ENCODE assay signal across 21 cellular contexts in the genomic region with DNA sequence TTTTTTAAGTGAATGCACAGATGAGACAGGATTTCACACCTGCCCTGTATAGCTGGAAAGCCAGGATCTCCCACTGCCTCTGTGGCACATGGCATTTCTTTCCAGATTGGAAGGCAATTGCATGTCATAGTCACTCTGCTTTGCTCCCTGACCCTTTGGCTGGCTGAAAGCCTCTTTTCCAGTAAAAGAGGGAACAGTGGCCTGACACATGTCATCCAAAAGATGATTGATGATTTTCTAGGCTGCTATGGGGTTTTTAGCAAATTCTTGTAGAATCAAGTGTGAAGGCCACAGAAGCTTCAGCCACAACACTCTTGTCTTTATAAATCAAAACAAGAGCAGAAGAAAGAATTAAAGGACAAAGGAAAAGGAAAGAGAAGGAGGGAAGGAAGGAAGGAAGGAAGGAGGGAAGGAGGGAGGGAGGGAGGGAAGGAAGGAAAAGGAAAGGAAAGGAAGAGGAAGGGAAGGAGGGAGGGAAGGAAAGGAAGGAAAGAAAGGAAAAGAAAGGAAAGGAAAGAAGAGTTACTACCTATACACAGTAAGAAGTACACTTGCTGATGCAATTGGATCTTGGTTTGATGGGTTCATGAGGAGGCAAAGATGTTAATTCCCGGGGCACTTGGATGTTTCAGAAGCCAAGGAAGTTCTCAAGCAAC.
"Had no signal": no experiment of that assay in that cellular context is flagged by ENCODE, and none has a peak within 500 bp of the region (broad histone marks: within the 10 kb centered on the region; RNA-seq: fewer than 3 reads in every experiment).

No MANE protein-coding gene starts in this region.

- H3K27ac Mint-ChIP-seq: IgD-negative memory B cell; T-cell; T-helper 1 cell treated with Interleukin-12 subunit alpha and Interleukin-12 subunit beta and Interleukin-4 antibody, amounts not matched to agents 30 μg/mL and 1 μg/mL, for 36 hours had no signal

- H3K9me3 ChIP-seq: SK-N-SH had no signal

- H3K9me3 Mint-ChIP-seq: IgD-negative memory B cell; T-cell; T-helper 1 cell treated with Interleukin-12 subunit alpha and Interleukin-12 subunit beta and Interleukin-4 antibody, amounts not matched to agents 30 μg/mL and 1 μg/mL, for 36 hours had no signal

- H3K4me1 Mint-ChIP-seq: T-cell had no signal

- H3K27ac ChIP-seq: RWPE1 had no signal

- H3K9ac ChIP-seq: SK-N-SH had no signal

- ATAC-seq: Panc1, PC-3, T-cell had no signal

- H3K4me2 ChIP-seq: SK-N-SH had no signal

- DNase-seq: KBM-7, MV-4-11, NCI-H1048, NCI-H1105, NCI-H1694, NCI-H187 treated with DMSO at 0.1 percent for 48 hours, NCI-H2029 treated with DMSO at 0.1 percent for 48 hours, NCI-H2171 treated with DMSO at 0.1 percent for 48 hours, NCI-H226, NCI-H446, NCI-H510A, NCI-H524 treated with DMSO at 0.1 percent for 48 hours, PC-3, SHP77, SK-N-SH, SW 1271, T-cell had no signal

- H3K4me3 Mint-ChIP-seq: IgD-negative memory B cell; T-cell; T-helper 1 cell treated with Interleukin-12 subunit alpha and Interleukin-12 subunit beta and Interleukin-4 antibody, amounts not matched to agents 30 μg/mL and 1 μg/mL, for 36 hours had no signal

- H3K36me3 Mint-ChIP-seq: IgD-negative memory B cell, T-cell had no signal
